1 cellular context compared by ENCODE assay signal in the genomic region with DNA sequence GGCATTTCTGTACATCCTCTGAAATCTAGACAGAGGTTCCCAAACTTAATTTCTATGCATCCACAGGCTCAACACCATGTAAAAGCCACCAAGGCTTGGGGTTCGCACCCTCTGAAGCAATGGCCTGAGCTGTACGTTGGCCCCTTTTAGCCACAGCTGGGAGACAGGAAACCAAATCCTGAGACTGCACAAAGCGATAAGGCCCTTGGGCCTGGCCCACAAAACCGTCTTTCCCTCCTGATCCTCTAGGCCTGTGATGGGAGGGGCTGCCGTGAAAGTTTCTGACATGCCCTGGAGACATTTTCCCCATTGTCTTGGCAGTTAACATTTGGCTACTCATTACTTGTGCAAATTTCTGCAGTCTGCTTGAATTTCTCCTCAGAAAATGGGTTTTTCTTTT.
TF ChIP-seq lines count a peak whose summit lies in the region.

No MANE protein-coding gene starts in this region.

TF ChIP-seq in WTC11, 78 proteins besides CTCF, POLR2A, EP300 and RAD21 (continued from another document):
- TF ChIP-seq, protein P1, sequence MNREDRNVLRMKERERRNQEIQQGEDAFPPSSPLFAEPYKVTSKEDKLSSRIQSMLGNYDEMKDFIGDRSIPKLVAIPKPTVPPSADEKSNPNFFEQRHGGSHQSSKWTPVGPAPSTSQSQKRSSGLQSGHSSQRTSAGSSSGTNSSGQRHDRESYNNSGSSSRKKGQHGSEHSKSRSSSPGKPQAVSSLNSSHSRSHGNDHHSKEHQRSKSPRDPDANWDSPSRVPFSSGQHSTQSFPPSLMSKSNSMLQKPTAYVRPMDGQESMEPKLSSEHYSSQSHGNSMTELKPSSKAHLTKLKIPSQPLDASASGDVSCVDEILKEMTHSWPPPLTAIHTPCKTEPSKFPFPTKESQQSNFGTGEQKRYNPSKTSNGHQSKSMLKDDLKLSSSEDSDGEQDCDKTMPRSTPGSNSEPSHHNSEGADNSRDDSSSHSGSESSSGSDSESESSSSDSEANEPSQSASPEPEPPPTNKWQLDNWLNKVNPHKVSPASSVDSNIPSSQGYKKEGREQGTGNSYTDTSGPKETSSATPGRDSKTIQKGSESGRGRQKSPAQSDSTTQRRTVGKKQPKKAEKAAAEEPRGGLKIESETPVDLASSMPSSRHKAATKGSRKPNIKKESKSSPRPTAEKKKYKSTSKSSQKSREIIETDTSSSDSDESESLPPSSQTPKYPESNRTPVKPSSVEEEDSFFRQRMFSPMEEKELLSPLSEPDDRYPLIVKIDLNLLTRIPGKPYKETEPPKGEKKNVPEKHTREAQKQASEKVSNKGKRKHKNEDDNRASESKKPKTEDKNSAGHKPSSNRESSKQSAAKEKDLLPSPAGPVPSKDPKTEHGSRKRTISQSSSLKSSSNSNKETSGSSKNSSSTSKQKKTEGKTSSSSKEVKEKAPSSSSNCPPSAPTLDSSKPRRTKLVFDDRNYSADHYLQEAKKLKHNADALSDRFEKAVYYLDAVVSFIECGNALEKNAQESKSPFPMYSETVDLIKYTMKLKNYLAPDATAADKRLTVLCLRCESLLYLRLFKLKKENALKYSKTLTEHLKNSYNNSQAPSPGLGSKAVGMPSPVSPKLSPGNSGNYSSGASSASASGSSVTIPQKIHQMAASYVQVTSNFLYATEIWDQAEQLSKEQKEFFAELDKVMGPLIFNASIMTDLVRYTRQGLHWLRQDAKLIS (CRISPR knock-in tag; IDR thresholded peaks at IDR 0.05; ENCODE audit: borderline replicate concordance), result no peak
- TF ChIP-seq TEAD1 (CRISPR knock-in tag; IDR thresholded peaks at IDR 0.05) (no peak), EMX1 (CRISPR knock-in tag; IDR thresholded peaks at IDR 0.05) (no peak), ZNF317 (CRISPR knock-in tag; IDR thresholded peaks at IDR 0.05; ENCODE audit: borderline replicate concordance, low read depth) (no peak), TCF7 (CRISPR knock-in tag; IDR thresholded peaks at IDR 0.05; ENCODE audit: low read depth) (no peak), CREM (CRISPR knock-in tag; IDR thresholded peaks at IDR 0.05) (no peak), NFATC4 (CRISPR knock-in tag; IDR thresholded peaks at IDR 0.05) (no peak), RELA (CRISPR knock-in tag; IDR thresholded peaks at IDR 0.05; ENCODE audit: borderline replicate concordance) (no peak), KAT7 (CRISPR knock-in tag; IDR thresholded peaks at IDR 0.05; ENCODE audit: borderline replicate concordance) (no peak)
- TF ChIP-seq, protein P2, sequence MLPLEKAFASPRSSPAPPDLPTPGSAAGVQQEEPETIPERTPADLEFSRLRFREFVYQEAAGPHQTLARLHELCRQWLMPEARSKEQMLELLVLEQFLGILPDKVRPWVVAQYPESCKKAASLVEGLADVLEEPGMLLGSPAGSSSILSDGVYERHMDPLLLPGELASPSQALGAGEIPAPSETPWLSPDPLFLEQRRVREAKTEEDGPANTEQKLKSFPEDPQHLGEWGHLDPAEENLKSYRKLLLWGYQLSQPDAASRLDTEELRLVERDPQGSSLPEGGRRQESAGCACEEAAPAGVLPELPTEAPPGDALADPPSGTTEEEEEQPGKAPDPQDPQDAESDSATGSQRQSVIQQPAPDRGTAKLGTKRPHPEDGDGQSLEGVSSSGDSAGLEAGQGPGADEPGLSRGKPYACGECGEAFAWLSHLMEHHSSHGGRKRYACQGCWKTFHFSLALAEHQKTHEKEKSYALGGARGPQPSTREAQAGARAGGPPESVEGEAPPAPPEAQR (CRISPR knock-in tag; IDR thresholded peaks at IDR 0.05), result no peak
- TF ChIP-seq, protein P3, sequence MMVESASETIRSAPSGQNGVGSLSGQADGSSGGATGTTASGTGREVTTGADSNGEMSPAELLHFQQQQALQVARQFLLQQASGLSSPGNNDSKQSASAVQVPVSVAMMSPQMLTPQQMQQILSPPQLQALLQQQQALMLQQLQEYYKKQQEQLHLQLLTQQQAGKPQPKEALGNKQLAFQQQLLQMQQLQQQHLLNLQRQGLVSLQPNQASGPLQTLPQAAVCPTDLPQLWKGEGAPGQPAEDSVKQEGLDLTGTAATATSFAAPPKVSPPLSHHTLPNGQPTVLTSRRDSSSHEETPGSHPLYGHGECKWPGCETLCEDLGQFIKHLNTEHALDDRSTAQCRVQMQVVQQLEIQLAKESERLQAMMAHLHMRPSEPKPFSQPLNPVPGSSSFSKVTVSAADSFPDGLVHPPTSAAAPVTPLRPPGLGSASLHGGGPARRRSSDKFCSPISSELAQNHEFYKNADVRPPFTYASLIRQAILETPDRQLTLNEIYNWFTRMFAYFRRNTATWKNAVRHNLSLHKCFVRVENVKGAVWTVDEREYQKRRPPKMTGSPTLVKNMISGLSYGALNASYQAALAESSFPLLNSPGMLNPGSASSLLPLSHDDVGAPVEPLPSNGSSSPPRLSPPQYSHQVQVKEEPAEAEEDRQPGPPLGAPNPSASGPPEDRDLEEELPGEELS (CRISPR knock-in tag; IDR thresholded peaks at IDR 0.05), result no peak
